ENCODE assay signal across 8 cellular contexts in the genomic region with DNA sequence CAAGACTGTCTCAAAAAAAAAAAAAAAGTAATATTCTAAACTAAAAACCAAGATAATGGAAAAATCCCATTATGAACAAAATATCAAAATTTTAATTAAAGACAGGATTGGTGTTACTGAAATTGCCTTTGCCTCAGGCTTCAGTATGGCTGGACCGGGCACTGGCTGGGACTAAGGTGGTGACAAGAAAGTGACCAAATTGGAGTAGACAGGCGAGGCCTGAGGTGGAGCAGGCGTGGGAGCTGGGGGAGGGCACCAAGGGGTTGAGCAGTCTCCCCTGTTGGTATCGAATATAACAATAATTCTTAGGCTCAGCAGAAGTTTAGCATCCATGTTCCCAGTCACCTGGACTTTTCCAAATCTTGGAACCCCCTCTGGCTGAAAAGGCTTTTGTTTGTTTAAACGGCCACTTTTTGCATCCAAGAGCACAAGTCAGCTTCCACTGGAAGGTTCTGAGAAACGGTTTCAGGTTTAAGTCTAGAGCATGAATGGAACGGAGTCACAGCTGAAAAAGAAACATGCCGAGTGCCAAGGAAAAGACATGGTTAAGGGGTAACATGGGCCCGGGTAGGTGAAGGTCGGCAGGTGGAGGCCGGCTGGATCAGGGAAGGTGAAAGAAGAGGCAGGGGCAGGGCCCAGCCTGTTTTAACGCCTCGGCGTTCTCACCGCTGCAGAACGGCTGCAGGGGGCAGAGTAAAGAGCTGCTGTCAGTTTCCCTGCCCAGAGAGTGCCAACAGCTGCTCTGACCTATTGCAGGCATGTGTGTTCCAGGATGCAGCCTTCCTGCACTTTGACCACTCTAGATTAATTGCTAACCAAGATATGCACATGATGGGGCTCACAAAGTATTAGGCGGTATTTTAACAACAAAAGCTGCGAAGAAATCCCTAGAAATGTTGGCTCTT. TPM values are rescaled to one million over a fixed set of nuclear protein-coding genes. Genes with fewer than 3 reads are reported as not detected.
DNase-seq lines count a peak whose midpoint lies in the region; ATAC-seq and TF ChIP-seq lines count a peak whose summit lies in the region.

No MANE protein-coding gene starts in this region.

- H3K4me1 Mint-ChIP-seq in activated T-cell treated with anti-CD3 and anti-CD28 coated beads, Interleukin-2, amount 50 U/mL, for 72 hours (ENCODE audit: low read depth): peaks cover 49% of the 10 kb centered on the region
- peaks cover 23% of the 10 kb centered on the region for H3K4me1 Mint-ChIP-seq in neural progenitor cell

- no peaks in the 10 kb centered on the region for H3K79me2 ChIP-seq in neural progenitor cell (ENCODE audit: low read depth)

- peak overlapping the region; percentile 12 for H2AFZ ChIP-seq in neural progenitor cell (replicated peaks)

- peak overlapping the region; percentile 79 for H3K4me3 ChIP-seq in BLaER1
- peak overlapping the region; percentile 31 for H3K4me3 ChIP-seq in NT2/D1 (ENCODE audit: insufficient read length, low read depth)
- peak overlapping the region; percentile 64 to 67 for H3K4me3 ChIP-seq in foreskin fibroblast (ENCODE audit: low read depth in 1 of 2, low read length in 2 of 2)
- H3K4me3 ChIP-seq in neural progenitor cell: peak overlapping the region; percentile 46
- peak overlapping the region; percentile 2 to 82 (median 74) for H3K4me3 ChIP-seq in upper lobe of left lung

- H3K9ac ChIP-seq in BLaER1: peak overlapping the region; percentile 55
- peak overlapping the region; percentile 24 for H3K9ac ChIP-seq in NT2/D1 (ENCODE audit: insufficient read length, low read depth)
- no peak overlapping the region for H3K9ac ChIP-seq in neural progenitor cell

- TF ChIP-seq EP300 in upper lobe of left lung (IDR thresholded peaks at IDR 0.05): no peak

- H3K4me2 ChIP-seq in BLaER1: peak overlapping the region; percentile 78
- peak overlapping the region; percentile 83 for H3K4me2 ChIP-seq in neural progenitor cell

- peaks cover 27% of the 10 kb centered on the region for H3F3A ChIP-seq in neural progenitor cell (ENCODE audit: low read depth)

- H3K27me3 Mint-ChIP-seq in activated T-cell treated with anti-CD3 and anti-CD28 coated beads, Interleukin-2, amount 50 U/mL, for 72 hours (ENCODE audit: low read depth): no peaks in the 10 kb centered on the region
- peaks cover 6% of the 10 kb centered on the region for H3K27me3 Mint-ChIP-seq in neural progenitor cell (ENCODE audit: insufficient read depth, low read depth)

- peak; percentile 57 for ATAC-seq in HG03280 (IDR thresholded peaks at IDR 0.05; ENCODE audit: unreplicated experiment)
- peak; percentile 71 to 77 for ATAC-seq in activated T-cell treated with anti-CD3 and anti-CD28 coated beads, Interleukin-2, amount 50 U/mL, for 72 hours (replicated peaks in 1 of 2)
- peak; percentile 70 to 74 for ATAC-seq in upper lobe of left lung (ENCODE audit: low FRiP score in 2 of 2)

- H3K27ac Mint-ChIP-seq in activated T-cell treated with anti-CD3 and anti-CD28 coated beads, Interleukin-2, amount 50 U/mL, for 72 hours: no peak overlapping the region
- no peak overlapping the region for H3K27ac Mint-ChIP-seq in neural progenitor cell

- TF ChIP-seq CTCF in foreskin fibroblast (IDR thresholded peaks at IDR 0.05; ENCODE audit: low read depth, low read length): no peak
- TF ChIP-seq CTCF in neural progenitor cell (IDR thresholded peaks at IDR 0.05): peak; percentile 29
- TF ChIP-seq CTCF in upper lobe of left lung (IDR thresholded peaks at IDR 0.05): no peak

- H3K27ac ChIP-seq in BLaER1 (no peak overlapping the region), neural progenitor cell (no peak overlapping the region), upper lobe of left lung (peak overlapping the region; percentile 64 to 88 (median 78))

- H4K20me1 ChIP-seq in BLaER1 (no peaks in the 10 kb centered on the region), neural progenitor cell (ENCODE audit: low read depth) (no peaks in the 10 kb centered on the region)

- peaks cover 31% of the 10 kb centered on the region for H3K4me1 ChIP-seq in BLaER1
- no peaks in the 10 kb centered on the region for H3K4me1 ChIP-seq in NT2/D1 (ENCODE audit: insufficient read depth, insufficient read length)
- peaks cover 13% of the 10 kb centered on the region for H3K4me1 ChIP-seq in neural progenitor cell
- peaks cover 10 to 14% (median 12%) of the 10 kb centered on the region in 4 donors for H3K4me1 ChIP-seq in upper lobe of left lung

- DNase-seq in GM19238 (ENCODE audit: insufficient read length, low spot score) (peak; percentile 40), NT2/D1 (ENCODE audit: low read depth, low spot score) (no peak), foreskin fibroblast (peak in 1 of 2 donors; percentile 60), neural progenitor cell (ENCODE audit: low spot score) (peak; percentile 70), upper lobe of left lung (peak; percentile 45 to 61)
- DNase-seq in activated T-cell treated with anti-CD3 and anti-CD28 coated beads, Interleukin-2, amount 50 U/mL, for 72 hours: peak; percentile 62 to 67

- H3K27me3 ChIP-seq in BLaER1 (no peaks in the 10 kb centered on the region), NT2/D1 (ENCODE audit: insufficient read depth, insufficient read length) (peaks cover 5% of the 10 kb centered on the region), neural progenitor cell (peaks cover 24% of the 10 kb centered on the region), upper lobe of left lung (no peaks in the 10 kb centered on the region)

- H3K36me3 ChIP-seq in BLaER1 (no peaks in the 10 kb centered on the region), NT2/D1 (ENCODE audit: insufficient read depth, insufficient read length, low read length) (no peaks in the 10 kb centered on the region), neural progenitor cell (no peaks in the 10 kb centered on the region), upper lobe of left lung (no peaks in the 10 kb centered on the region)

- TF ChIP-seq POLR2A in upper lobe of left lung (IDR thresholded peaks at IDR 0.05): no peak

- H3K9me3 ChIP-seq in BLaER1 (no peaks in the 10 kb centered on the region), NT2/D1 (ENCODE audit: insufficient read depth, low read length) (no peaks in the 10 kb centered on the region), neural progenitor cell (ENCODE audit: low read depth) (no peaks in the 10 kb centered on the region), upper lobe of left lung (no peaks in the 10 kb centered on the region)

- WGBS in upper lobe of left lung, 2 donors: 26 to 28% methylated on average over 18 of the region's 18 CpGs

- H3K4me3 Mint-ChIP-seq in activated T-cell treated with anti-CD3 and anti-CD28 coated beads, Interleukin-2, amount 50 U/mL, for 72 hours: peak overlapping the region; percentile 87 to 89
- H3K4me3 Mint-ChIP-seq in neural progenitor cell: peak overlapping the region; percentile 89

- no peaks in the 10 kb centered on the region for H3K36me3 Mint-ChIP-seq in activated T-cell treated with anti-CD3 and anti-CD28 coated beads, Interleukin-2, amount 50 U/mL, for 72 hours (ENCODE audit: insufficient read depth in 2 of 2)
- peaks cover 3% of the 10 kb centered on the region for H3K36me3 Mint-ChIP-seq in neural progenitor cell

- H3K9me3 Mint-ChIP-seq in activated T-cell treated with anti-CD3 and anti-CD28 coated beads, Interleukin-2, amount 50 U/mL, for 72 hours: no peaks in the 10 kb centered on the region
- peaks cover 4% of the 10 kb centered on the region for H3K9me3 Mint-ChIP-seq in neural progenitor cell

RNA-seq across cellular contexts. Expression of gene CLYBL, which starts 0.8 kb away (rescaled TPM):
- 10 to 100 TPM; 12.7 to 16.6 TPM for total RNA-seq in activated T-cell treated with anti-CD3 and anti-CD28 coated beads, Interleukin-2, amount 50 U/mL, for 72 hours
- total RNA-seq in neural progenitor cell (ENCODE audit: low replicate concordance): 12.1 and 14.2 TPM in 2 replicates
- total RNA-seq in upper lobe of left lung: 10 to 100 TPM in 1 of 6 donors, 1 to 10 TPM in 5; 3.9 to 16.8 (median 5.8) TPM

Comparison
In these comparisons a context has a peak if more than half of its experiments do, and no peak if none do; other contexts are left out.
1. H3K27ac ChIP-seq: peak in upper lobe of left lung (4 of 4); none in BLaER1 (single experiment) and neural progenitor cell (single experiment).
2. Peak in every context shown above with its lines, with median percentiles within 50 percentile points of each other: H3K4me3 ChIP-seq and ATAC-seq.